Comparison of ENCODE assay signal across 8 cellular contexts in genomic region chr1:183281553-183282091, GRCh38.
DNase-seq lines count a peak whose midpoint lies in the region; ATAC-seq and TF ChIP-seq lines count a peak whose summit lies in the region.

No MANE protein-coding gene starts in this region.

- H3K9me3 ChIP-seq in neuronal stem cell (replicated peaks in 1 of 2; ENCODE audit: control insufficient read depth in 2 of 2, insufficient read depth in 1 of 2, low read depth in 1 of 2, low read length in 2 of 2) = no peaks in the 10 kb centered on the region
- H3K9me3 ChIP-seq in stomach = no peaks in the 10 kb centered on the region

- H2BK120ac ChIP-seq in neuronal stem cell (ENCODE audit: low read depth, low read length) = no peak overlapping the region

- no peak overlapping the region for H2AK5ac ChIP-seq in neuronal stem cell (ENCODE audit: low read depth, low read length)

- H4K91ac ChIP-seq in neuronal stem cell (ENCODE audit: low read depth, low read length, poor library complexity) = no peak overlapping the region

- peak; percentile 72 for ATAC-seq in GM19467 (IDR thresholded peaks at IDR 0.05; ENCODE audit: unreplicated experiment)

- H3K4me1 ChIP-seq in neuronal stem cell (ENCODE audit: control insufficient read depth in 2 of 2, insufficient read depth in 1 of 2, low read depth in 1 of 2, low read length in 2 of 2) = peaks cover 4 to 9% of the 10 kb centered on the region in 2 donors
- H3K4me1 ChIP-seq in stomach = peaks cover 0 to 43% (median 19%) of the 10 kb centered on the region in 4 donors

- H3K27me3 ChIP-seq in neuronal stem cell (ENCODE audit: control insufficient read depth in 3 of 3, insufficient read depth in 3 of 3, low read depth in 1 of 3, low read length in 3 of 3) (no peaks in the 10 kb centered on the region), stomach (no peaks in the 10 kb centered on the region)

- H3K4me2 ChIP-seq in neuronal stem cell (ENCODE audit: insufficient read depth, low read length, poor library complexity, severe bottlenecking) = no peak overlapping the region

- no peaks in the 10 kb centered on the region for H3K36me3 ChIP-seq in neuronal stem cell (replicated peaks in 1 of 2; ENCODE audit: control insufficient read depth in 2 of 2, insufficient read depth in 2 of 2, low read length in 2 of 2)
- H3K36me3 ChIP-seq in stomach = no peaks in the 10 kb centered on the region

- peak; percentile 97 for TF ChIP-seq CTCF in C4-2B (conservative IDR thresholded peaks at IDR 0.05)
- TF ChIP-seq CTCF in fibroblast of villous mesenchyme (IDR thresholded peaks at IDR 0.05; ENCODE audit: insufficient read depth, low read depth, low read length) = peak; percentile 93
- TF ChIP-seq CTCF in stomach (IDR thresholded peaks at IDR 0.05) = peak in 6 of 7 experiments; percentile 30 to 94 (median 86)

- no peak overlapping the region for H3K9ac ChIP-seq in neuronal stem cell (ENCODE audit: low read depth, low read length, poor library complexity)

- H2BK5ac ChIP-seq in neuronal stem cell (ENCODE audit: low read length) = no peak overlapping the region

- H3K79me1 ChIP-seq in neuronal stem cell (ENCODE audit: low read depth, low read length) = no peaks in the 10 kb centered on the region

- no peak overlapping the region for H3K14ac ChIP-seq in neuronal stem cell (ENCODE audit: low read length)

- peak overlapping the region; percentile 68 for H2AFZ ChIP-seq in neuronal stem cell (ENCODE audit: low read length)

- no peak overlapping the region for H3K27ac ChIP-seq in C4-2B
- H3K27ac ChIP-seq in neuronal stem cell (replicated peaks; ENCODE audit: low read length) = no peak overlapping the region
- peak overlapping the region in 4 of 5 donors; percentile 1 to 73 (median 52) for H3K27ac ChIP-seq in stomach

- no peak overlapping the region for H4K8ac ChIP-seq in neuronal stem cell (ENCODE audit: low read depth, low read length)

- TF ChIP-seq EP300 in stomach (IDR thresholded peaks at IDR 0.05) = no peak

- H2BK12ac ChIP-seq in neuronal stem cell (ENCODE audit: low read length) = no peak overlapping the region

- no peak overlapping the region for H3K23ac ChIP-seq in neuronal stem cell (ENCODE audit: low read depth, low read length, poor library complexity)

- no peak overlapping the region for H2BK15ac ChIP-seq in neuronal stem cell (ENCODE audit: low read length)

- no peak for TF ChIP-seq POLR2A in stomach (IDR thresholded peaks at IDR 0.05)

- intact Hi-C loops in stomach (cut with DNase I; ENCODE audit: low total_unique reads) = no loop called here

- H3K4ac ChIP-seq in neuronal stem cell (ENCODE audit: low read length) = no peak overlapping the region

- no CpG with 5 or more reads among the region's 12 CpGs for WGBS in neuronal stem cell (ENCODE audit: extremely low coverage in 2 of 2, insufficient read length in 2 of 2, insufficient replicate concordance in 1 of 2), 2 donors
- WGBS in stomach, 5 donors = 27 to 35% (median 29%) methylated on average over 11 to 12 of the region's 12 CpGs

- H3K18ac ChIP-seq in neuronal stem cell (ENCODE audit: low read length) = peak overlapping the region; percentile 6

- no peak overlapping the region for H3K4me3 ChIP-seq in fibroblast of villous mesenchyme (ENCODE audit: low read depth, low read length)
- H3K4me3 ChIP-seq in neuronal stem cell (ENCODE audit: low read length in 2 of 2) = no peak overlapping the region
- H3K4me3 ChIP-seq in stomach = no peak overlapping the region

- DNase-seq in LHCN-M2 (ENCODE audit: low read depth) (peak; percentile 96), RKO (ENCODE audit: low spot score) (peak; percentile 76), fibroblast of villous mesenchyme (ENCODE audit: low read depth) (peak; percentile 95), neuronal stem cell (ENCODE audit: low spot score) (peak; percentile 87), stomach (peak; percentile 88)
- peak; percentile 39 to 41 for DNase-seq in activated T-helper 1 cell treated with anti-CD3 and anti-CD28 coated beads, Interleukin-2, amount 50 U/mL, for 16 hours (ENCODE audit: low read depth in 1 of 2, low spot score in 1 of 2)

Comparison
In these comparisons a context has a peak if more than half of its experiments do, and no peak if none do; other contexts are left out.
1. H3K27ac ChIP-seq: peak in stomach (4 of 5); none in C4-2B (single experiment) and neuronal stem cell (single experiment).
2. DNase-seq: peak in every context shown above with its lines; median percentile 96 in LHCN-M2; 95 in fibroblast of villous mesenchyme; 88 in stomach; 87 in neuronal stem cell; 76 in RKO; 40 in activated T-helper 1 cell treated with anti-CD3 and anti-CD28 coated beads, Interleukin-2, amount 50 U/mL, for 16 hours.
3. Peak in every context shown above with its lines, with median percentiles within 50 percentile points of each other: CTCF ChIP-seq.